In genomic region chr20:3041818-3042504, GRCh38 we compare ENCODE assay signal across 9 cellular contexts. TPM values are rescaled to one million over a fixed set of nuclear protein-coding genes. Genes with fewer than 3 reads are reported as not detected.
DNase-seq lines count a peak whose midpoint lies in the region; ATAC-seq and TF ChIP-seq lines count a peak whose summit lies in the region.
"Had no signal": no experiment of that assay in that cellular context is flagged by ENCODE, and none has a peak within 500 bp of the region (broad histone marks: within the 10 kb centered on the region; RNA-seq: fewer than 3 reads in every experiment).

No MANE protein-coding gene starts in this region.

- peaks cover 0 to 39% (median 14%) of the 10 kb centered on the region in 3 donors for H3K4me1 ChIP-seq in gastroesophageal sphincter

- H3K4me1 Mint-ChIP-seq in T-helper 17 cell, result peaks cover 24% of the 10 kb centered on the region
- H3K4me1 Mint-ChIP-seq in stimulated activated effector memory CD8-positive, alpha-beta T cell treated with anti-CD3 and anti-CD28 coated beads, Interleukin-12 subunit alpha, Interleukin-12 subunit beta, amount 100 ng/mL, for 72 hours, result peaks cover 36% of the 10 kb centered on the region

- TF ChIP-seq POLR2A in gastroesophageal sphincter (IDR thresholded peaks at IDR 0.05), result no peak

- peaks cover 0 to 41% of the 10 kb centered on the region in 2 donors for H3K36me3 ChIP-seq in gastroesophageal sphincter

- no peak for TF ChIP-seq EP300 in gastroesophageal sphincter (IDR thresholded peaks at IDR 0.05)

- no peak overlapping the region for H3K4me3 ChIP-seq in gastroesophageal sphincter
- H3K4me3 ChIP-seq: PC-9 had no signal

- H3K9me3 ChIP-seq in T-helper 17 cell (ENCODE audit: control insufficient read depth, low read length, poor library complexity, severe bottlenecking) (no peaks in the 10 kb centered on the region), gastroesophageal sphincter (no peaks in the 10 kb centered on the region)

- H3K4me3 Mint-ChIP-seq in T-helper 17 cell, result no peak overlapping the region
- no peak overlapping the region for H3K4me3 Mint-ChIP-seq in stimulated activated effector memory CD8-positive, alpha-beta T cell treated with anti-CD3 and anti-CD28 coated beads, Interleukin-12 subunit alpha, Interleukin-12 subunit beta, amount 100 ng/mL, for 72 hours

- H3K27me3 Mint-ChIP-seq in T-helper 17 cell, result no peaks in the 10 kb centered on the region

- 33 to 46% methylated on average over 10 to 12 of the region's 13 CpGs for WGBS in gastroesophageal sphincter (ENCODE audit: low coverage in 1 of 2), 2 donors

- H3K36me3 Mint-ChIP-seq in T-helper 17 cell (ENCODE audit: low read depth), result peaks cover 8% of the 10 kb centered on the region
- peaks cover 34% of the 10 kb centered on the region for H3K36me3 Mint-ChIP-seq in stimulated activated effector memory CD8-positive, alpha-beta T cell treated with anti-CD3 and anti-CD28 coated beads, Interleukin-12 subunit alpha, Interleukin-12 subunit beta, amount 100 ng/mL, for 72 hours

- H3K9me3 Mint-ChIP-seq in stimulated activated effector memory CD8-positive, alpha-beta T cell treated with anti-CD3 and anti-CD28 coated beads, Interleukin-12 subunit alpha, Interleukin-12 subunit beta, amount 100 ng/mL, for 72 hours, result no peaks in the 10 kb centered on the region

- peak; percentile 11 for DNase-seq in NCI-H2196 treated with DMSO at 0.1 percent for 48 hours (lab: John Stamatoyannopoulos, UW; ENCODE audit: unreplicated experiment)
- DNase-seq in NCI-H2196 (lab: John Stamatoyannopoulos, UW; ENCODE audit: unreplicated experiment), result no peak
- no peak for DNase-seq in T-helper 17 cell
- DNase-seq in stimulated activated effector memory CD8-positive, alpha-beta T cell treated with anti-CD3 and anti-CD28 coated beads, Interleukin-12 subunit alpha, Interleukin-12 subunit beta, amount 100 ng/mL, for 72 hours (ENCODE audit: low spot score in 2 of 2), result no peak
- no peak for DNase-seq in H4 (ENCODE audit: low spot score)
- no peak for DNase-seq in GM10266 (ENCODE audit: extremely low spot score)
- DNase-seq: PC-9 had no signal

- H3K27ac ChIP-seq in gastroesophageal sphincter, result peak overlapping the region in 3 of 4 donors; percentile 56 to 66 (median 62)
- H3K27ac ChIP-seq: PC-9 had no signal

- TF ChIP-seq CTCF in gastroesophageal sphincter (IDR thresholded peaks at IDR 0.05) (no peak), GM10266 (IDR thresholded peaks at IDR 0.05; ENCODE audit: control insufficient read depth, insufficient read depth, low read depth, missing control alignments) (no peak)

- H3K27me3 ChIP-seq in gastroesophageal sphincter, result no peaks in the 10 kb centered on the region

- peak overlapping the region; percentile 76 for H3K27ac Mint-ChIP-seq in T-helper 17 cell
- H3K27ac Mint-ChIP-seq in stimulated activated effector memory CD8-positive, alpha-beta T cell treated with anti-CD3 and anti-CD28 coated beads, Interleukin-12 subunit alpha, Interleukin-12 subunit beta, amount 100 ng/mL, for 72 hours, result peak overlapping the region; percentile 70

- ATAC-seq in T-helper 17 cell (no peak), gastroesophageal sphincter (no peak), HG03565 (IDR thresholded peaks at IDR 0.05; ENCODE audit: unreplicated experiment) (no peak)
- ATAC-seq in stimulated activated effector memory CD8-positive, alpha-beta T cell treated with anti-CD3 and anti-CD28 coated beads, Interleukin-12 subunit alpha, Interleukin-12 subunit beta, amount 100 ng/mL, for 72 hours, result no peak

RNA-seq across cellular contexts. Expression of gene GNRH2, which starts 1.5 kb away (rescaled TPM):
- total RNA-seq in T-helper 17 cell, result under 1 TPM; 0.92 to 0.94 TPM
- under 1 TPM in 1 of 4 donors, not detected in 3; 0.54 TPM for total RNA-seq in gastroesophageal sphincter
- total RNA-seq in H4 (2014; rRNA removed; shearing (Covaris generic)), result not detected in 2 replicates

RNA-seq across cellular contexts. Expression of gene MRPS26, which starts 3.9 kb away (rescaled TPM):
- total RNA-seq in T-helper 17 cell (10 to 100 TPM; 16.8 to 17.2 TPM), gastroesophageal sphincter (10 to 100 TPM; 67.3 to 80.8 (median 72.7) TPM)
- 78.0 and 80.0 TPM in 2 replicates for total RNA-seq in H4 (2014; rRNA removed; shearing (Covaris generic))

RNA-seq across cellular contexts. Expression of gene OXT, which starts 29.5 kb away (rescaled TPM):
- total RNA-seq in T-helper 17 cell (under 1 TPM in 1 of 2 donors, not detected in 1; 0.62 TPM), gastroesophageal sphincter (not detected)
- total RNA-seq in H4 (2014; rRNA removed; shearing (Covaris generic)), result not detected in 2 replicates
- total RNA-seq: PC-9 had no signal

RNA-seq across cellular contexts. Expression of gene AVP, which starts 42.6 kb away (rescaled TPM):
- not detected for total RNA-seq in T-helper 17 cell
- not detected for total RNA-seq in gastroesophageal sphincter
- not detected in 2 replicates for total RNA-seq in H4 (2014; rRNA removed; shearing (Covaris generic))
- total RNA-seq: PC-9 had no signal
